Comparison of ENCODE assay signal across 8 cellular contexts in genomic region chr15:78103406-78104118, GRCh38. TPM values are rescaled to one million over a fixed set of nuclear protein-coding genes. Genes with fewer than 3 reads are reported as not detected.
DNase-seq lines count a peak whose midpoint lies in the region; ATAC-seq and TF ChIP-seq lines count a peak whose summit lies in the region.

No MANE protein-coding gene starts in this region.

- no peak overlapping the region for H3K27ac ChIP-seq in sigmoid colon
- H3K27ac ChIP-seq in gastroesophageal sphincter = no peak overlapping the region
- H3K27ac ChIP-seq in hepatocyte = no peak overlapping the region

- H4K20me1 ChIP-seq in Loucy (ENCODE audit: insufficient read depth, low read length, poor library complexity, severe bottlenecking) (no peaks in the 10 kb centered on the region), hepatocyte (ENCODE audit: insufficient read depth, poor library complexity, severe bottlenecking) (no peaks in the 10 kb centered on the region)

- H3K4me2 ChIP-seq in Loucy (ENCODE audit: low read depth, low read length, poor library complexity, severe bottlenecking) (peak overlapping the region; percentile 18), hepatocyte (no peak overlapping the region)

- peaks cover 48% of the 10 kb centered on the region for H3K4me1 Mint-ChIP-seq in activated T-cell treated with anti-CD3 and anti-CD28 coated beads, Interleukin-2, amount 50 U/mL, for 24 hours (ENCODE audit: low read depth)

- H3K9me3 ChIP-seq in Loucy (ENCODE audit: insufficient read depth, low read depth, low read length) = no peaks in the 10 kb centered on the region
- H3K9me3 ChIP-seq in sigmoid colon = no peaks in the 10 kb centered on the region
- no peaks in the 10 kb centered on the region for H3K9me3 ChIP-seq in gastroesophageal sphincter
- no peaks in the 10 kb centered on the region for H3K9me3 ChIP-seq in hepatocyte (ENCODE audit: low read depth)

- intact Hi-C loops in sigmoid colon (cut with DNase I) = no loop called here

- H3K4me1 ChIP-seq in Loucy (ENCODE audit: insufficient read depth, low read length, poor library complexity, severe bottlenecking) = peaks cover 37% of the 10 kb centered on the region
- H3K4me1 ChIP-seq in sigmoid colon = no peaks in the 10 kb centered on the region
- H3K4me1 ChIP-seq in gastroesophageal sphincter = peaks cover 0 to 4% (median 0%) of the 10 kb centered on the region in 3 donors
- H3K4me1 ChIP-seq in hepatocyte (ENCODE audit: insufficient read depth) = no peaks in the 10 kb centered on the region

- H3K36me3 Mint-ChIP-seq in activated T-cell treated with anti-CD3 and anti-CD28 coated beads, Interleukin-2, amount 50 U/mL, for 24 hours (ENCODE audit: low read depth) = no peaks in the 10 kb centered on the region

- no peaks in the 10 kb centered on the region for H3K9me3 Mint-ChIP-seq in activated T-cell treated with anti-CD3 and anti-CD28 coated beads, Interleukin-2, amount 50 U/mL, for 24 hours

- TF ChIP-seq EP300 in sigmoid colon (IDR thresholded peaks at IDR 0.05) = no peak
- no peak for TF ChIP-seq EP300 in gastroesophageal sphincter (IDR thresholded peaks at IDR 0.05)

- H3K27ac Mint-ChIP-seq in activated T-cell treated with anti-CD3 and anti-CD28 coated beads, Interleukin-2, amount 50 U/mL, for 24 hours = peak overlapping the region; percentile 88

- peak; percentile 69 for ATAC-seq in GM21367 (IDR thresholded peaks at IDR 0.05; ENCODE audit: unreplicated experiment)
- no peak for ATAC-seq in gastroesophageal sphincter

- H3K27me3 Mint-ChIP-seq in activated T-cell treated with anti-CD3 and anti-CD28 coated beads, Interleukin-2, amount 50 U/mL, for 24 hours = no peaks in the 10 kb centered on the region

- peak overlapping the region; percentile 15 for H3K4me3 Mint-ChIP-seq in activated T-cell treated with anti-CD3 and anti-CD28 coated beads, Interleukin-2, amount 50 U/mL, for 24 hours

- H2AFZ ChIP-seq in Loucy (ENCODE audit: low read length) = no peak overlapping the region
- H2AFZ ChIP-seq in hepatocyte = no peak overlapping the region

- H3K27me3 ChIP-seq in Loucy (ENCODE audit: insufficient read depth, low read length, poor library complexity, severe bottlenecking) (no peaks in the 10 kb centered on the region), sigmoid colon (no peaks in the 10 kb centered on the region), gastroesophageal sphincter (no peaks in the 10 kb centered on the region), hepatocyte (no peaks in the 10 kb centered on the region)

- no peaks in the 10 kb centered on the region for H3F3A ChIP-seq in Loucy (ENCODE audit: low read depth)

- no peak for TF ChIP-seq CTCF in Loucy (conservative IDR thresholded peaks at IDR 0.05; ENCODE audit: low read length)
- no peak for TF ChIP-seq CTCF in sigmoid colon (IDR thresholded peaks at IDR 0.05)
- TF ChIP-seq CTCF in gastroesophageal sphincter (IDR thresholded peaks at IDR 0.05) = no peak
- no peak for TF ChIP-seq CTCF in hepatocyte (IDR thresholded peaks at IDR 0.05; ENCODE audit: poor library complexity)

- TF ChIP-seq POLR2A in sigmoid colon (IDR thresholded peaks at IDR 0.05) (no peak), gastroesophageal sphincter (IDR thresholded peaks at IDR 0.05) (no peak)

- H3K36me3 ChIP-seq in Loucy (ENCODE audit: insufficient read depth, low read length) (no peaks in the 10 kb centered on the region), sigmoid colon (no peaks in the 10 kb centered on the region), gastroesophageal sphincter (no peaks in the 10 kb centered on the region), hepatocyte (replicated peaks; ENCODE audit: insufficient read depth, low read depth) (no peaks in the 10 kb centered on the region)

- H3K79me2 ChIP-seq in Loucy (ENCODE audit: insufficient read depth, low read length) (no peaks in the 10 kb centered on the region), hepatocyte (no peaks in the 10 kb centered on the region)

- H3K9me2 ChIP-seq in Loucy (replicated peaks; ENCODE audit: low read depth, low read length) (no peaks in the 10 kb centered on the region), hepatocyte (replicated peaks; ENCODE audit: insufficient read depth) (no peaks in the 10 kb centered on the region)

- no peak overlapping the region for H3K4me3 ChIP-seq in Loucy (ENCODE audit: low read length, poor library complexity, severe bottlenecking)
- no peak overlapping the region for H3K4me3 ChIP-seq in sigmoid colon
- no peak overlapping the region for H3K4me3 ChIP-seq in gastroesophageal sphincter
- H3K4me3 ChIP-seq in hepatocyte = no peak overlapping the region

- WGBS in sigmoid colon, 2 donors = 70 to 88% methylated on average over 12 of the region's 12 CpGs
- WGBS in gastroesophageal sphincter (ENCODE audit: low coverage in 1 of 2), 2 donors = 83% methylated on average over 8 of the region's 12 CpGs; no CpG with 5 or more reads in 1 of the 2 donors
- WGBS in hepatocyte (ENCODE audit: low lambda C conversion rate, missing lambda C conversion rate) = 88% methylated on average over 12 of the region's 12 CpGs

- DNase-seq in AML-193 (lab: John Stamatoyannopoulos, UW) (peak; percentile 62 to 72), sigmoid colon (peak; percentile 58), NCI-H774 (lab: John Stamatoyannopoulos, UW) (no peak), hepatocyte (ENCODE audit: low spot score) (no peak)
- DNase-seq in activated T-cell treated with anti-CD3 and anti-CD28 coated beads, Interleukin-2, amount 50 U/mL, for 24 hours = peak; percentile 68

- peak overlapping the region; percentile 53 for H3K9ac ChIP-seq in Loucy (ENCODE audit: low read depth, low read length, poor library complexity, severe bottlenecking)

RNA-seq across cellular contexts. Expression of gene SH2D7, which starts 11.2 kb away (rescaled TPM):
- total RNA-seq in sigmoid colon (not detected), gastroesophageal sphincter (not detected), hepatocyte (not detected in 2 replicates)
- polyA plus RNA-seq in sigmoid colon (1 to 10 TPM in 2 of 3 donors, under 1 TPM in 1; 0.69 to 3.0 (median 2.5) TPM), hepatocyte (0.22 TPM in 1 of 2 replicates, not detected in the other)

RNA-seq across cellular contexts. Expression of gene TBC1D2B, which starts 26.1 kb away (rescaled TPM):
- total RNA-seq in sigmoid colon (10 to 100 TPM; 25.3 to 47.1 (median 37.6) TPM), gastroesophageal sphincter (10 to 100 TPM; 36.9 to 51.7 (median 46.5) TPM), hepatocyte (33.8 and 38.4 TPM in 2 replicates)
- polyA plus RNA-seq in sigmoid colon (10 to 100 TPM in 2 of 3 donors, 1 to 10 TPM in 1; 7.6 to 30.3 (median 13.2) TPM), hepatocyte (24.8 and 29.3 TPM in 2 replicates)

RNA-seq across cellular contexts. Expression of gene CIB2, which starts 27.7 kb away (rescaled TPM):
- total RNA-seq in sigmoid colon (10 to 100 TPM in 3 of 4 donors, 1 to 10 TPM in 1; 3.5 to 11.7 (median 10.4) TPM), gastroesophageal sphincter (10 to 100 TPM in 2 of 4 donors, 1 to 10 TPM in 2; 3.0 to 17.4 (median 8.8) TPM), hepatocyte (48.9 and 68.9 TPM in 2 replicates)
- polyA plus RNA-seq in sigmoid colon (10 to 100 TPM in 2 of 3 donors, 1 to 10 TPM in 1; 7.1 to 41.4 (median 16.9) TPM), hepatocyte (40.5 and 46.3 TPM in 2 replicates)

RNA-seq across cellular contexts. Expression of gene IDH3A, which starts 45.6 kb away (rescaled TPM):
- 100 to 1,000 TPM in 1 of 4 donors, 10 to 100 TPM in 3; 74.9 to 106 (median 93.9) TPM for total RNA-seq in sigmoid colon
- 10 to 100 TPM; 78.1 to 85.1 (median 79.5) TPM for polyA plus RNA-seq in sigmoid colon
- 100 to 1,000 TPM in 2 of 4 donors, 10 to 100 TPM in 2; 81.1 to 129 (median 97.0) TPM for total RNA-seq in gastroesophageal sphincter
- 81.0 and 102 TPM in 2 replicates for total RNA-seq in hepatocyte
- polyA plus RNA-seq in hepatocyte = 51.5 and 62.3 TPM in 2 replicates

Comparison
In these comparisons a context has a peak if more than half of its experiments do, and no peak if none do; other contexts are left out.
1. DNase-seq: peak in AML-193 (2 of 2), activated T-cell treated with anti-CD3 and anti-CD28 coated beads, Interleukin-2, amount 50 U/mL, for 24 hours (single experiment) and sigmoid colon (single experiment); none in NCI-H774 (single experiment) and hepatocyte (single experiment).